Comparison of ENCODE assay signal across 12 cellular contexts in genomic region chr10:73812662-73813061, GRCh38. TPM values are rescaled to one million over a fixed set of nuclear protein-coding genes. Genes with fewer than 3 reads are reported as not detected.
A peak's percentile ranks its signal among the peaks of the same experiment; 100 is the strongest.
DNase-seq lines count a peak whose midpoint lies in the region; ATAC-seq and TF ChIP-seq lines count a peak whose summit lies in the region.
"Had no signal": no experiment of that assay in that cellular context is flagged by ENCODE, and none has a peak within 500 bp of the region (broad histone marks: within the 10 kb centered on the region; RNA-seq: fewer than 3 reads in every experiment).

No MANE protein-coding gene starts in this region.

- H3K4me3 ChIP-seq in gastroesophageal sphincter: no peak overlapping the region
- no peak overlapping the region for H3K4me3 ChIP-seq in spleen
- H3K4me3 ChIP-seq: K562 had no signal

- H3K36me3 ChIP-seq in gastroesophageal sphincter (peaks cover 0 to 72% of the 10 kb centered on the region in 2 donors), spleen (peaks cover 0 to 76% (median 32%) of the 10 kb centered on the region in 6 donors)

- peaks cover 0 to 35% (median 14%) of the 10 kb centered on the region in 3 donors for H3K4me1 ChIP-seq in gastroesophageal sphincter
- peaks cover 11 to 80% (median 43%) of the 10 kb centered on the region in 6 donors for H3K4me1 ChIP-seq in spleen

- H3K9me3 ChIP-seq in gastroesophageal sphincter: no peaks in the 10 kb centered on the region
- no peaks in the 10 kb centered on the region for H3K9me3 ChIP-seq in spleen

- TF ChIP-seq CTCF in gastroesophageal sphincter (IDR thresholded peaks at IDR 0.05): no peak
- TF ChIP-seq CTCF in spleen (IDR thresholded peaks at IDR 0.05 in 8 of 11, conservative IDR thresholded peaks at IDR 0.05 in 3 of 11): no peak

- H3K27ac Mint-ChIP-seq in activated CD4-positive, alpha-beta memory T cell treated with anti-CD3 and anti-CD28 coated beads for 36 hours: peak overlapping the region; percentile 51
- H3K27ac Mint-ChIP-seq in activated CD4-positive, alpha-beta memory T cell treated with anti-CD3 and anti-CD28 coated beads, Interleukin-2, amount 10 ng/mL, durations not matched to agents 7 days and 5 days: no peak overlapping the region
- peak overlapping the region; percentile 82 to 86 for H3K27ac Mint-ChIP-seq in T-cell

- H3K4me1 Mint-ChIP-seq in activated CD4-positive, alpha-beta memory T cell treated with anti-CD3 and anti-CD28 coated beads for 36 hours (ENCODE audit: low read depth): peaks cover 26% of the 10 kb centered on the region
- peaks cover 29% of the 10 kb centered on the region for H3K4me1 Mint-ChIP-seq in activated CD4-positive, alpha-beta memory T cell treated with anti-CD3 and anti-CD28 coated beads, Interleukin-2, amount 10 ng/mL, durations not matched to agents 7 days and 5 days
- H3K4me1 Mint-ChIP-seq in T-cell: peaks cover 30 to 38% (median 31%) of the 10 kb centered on the region in 3 donors

- no peak overlapping the region for H3K4me3 Mint-ChIP-seq in activated CD4-positive, alpha-beta memory T cell treated with anti-CD3 and anti-CD28 coated beads for 36 hours
- no peak overlapping the region for H3K4me3 Mint-ChIP-seq in activated CD4-positive, alpha-beta memory T cell treated with anti-CD3 and anti-CD28 coated beads, Interleukin-2, amount 10 ng/mL, durations not matched to agents 7 days and 5 days
- peak overlapping the region; percentile 53 to 89 (median 57) for H3K4me3 Mint-ChIP-seq in T-cell

- no peak for DNase-seq in activated CD4-positive, alpha-beta memory T cell treated with anti-CD3 and anti-CD28 coated beads for 36 hours
- no peak for DNase-seq in activated CD4-positive, alpha-beta memory T cell treated with anti-CD3 and anti-CD28 coated beads, Interleukin-2, amount 10 ng/mL, durations not matched to agents 7 days and 5 days
- DNase-seq in T-cell (no peak), spleen (peak; percentile 77), SHP77 (lab: John Stamatoyannopoulos, UW) (no peak)
- DNase-seq: NCI-H1694 treated with DMSO at 0.1 percent for 48 hours, NCI-H526, SIG-M5 had no signal

- H3K36me3 Mint-ChIP-seq in activated CD4-positive, alpha-beta memory T cell treated with anti-CD3 and anti-CD28 coated beads for 36 hours: peaks cover 31% of the 10 kb centered on the region
- H3K36me3 Mint-ChIP-seq in activated CD4-positive, alpha-beta memory T cell treated with anti-CD3 and anti-CD28 coated beads, Interleukin-2, amount 10 ng/mL, durations not matched to agents 7 days and 5 days (ENCODE audit: low read depth): peaks cover 59% of the 10 kb centered on the region
- peaks cover 51% of the 10 kb centered on the region for H3K36me3 Mint-ChIP-seq in T-cell

- POLR2A ChIA-PET in activated CD4-positive, alpha-beta memory T cell treated with anti-CD3 and anti-CD28 coated beads for 36 hours (lab: Charles Lee): no interaction called here
- POLR2A ChIA-PET in activated CD4-positive, alpha-beta memory T cell treated with anti-CD3 and anti-CD28 coated beads, Interleukin-2, amount 10 ng/mL, durations not matched to agents 7 days and 5 days (lab: Charles Lee): interaction anchor here (1.0 to 1.1 kb wide), 2 partner anchors 27 to 40 kb away, joined by 3 to 4 read pairs; a partner anchor contains a TSS
- POLR2A ChIA-PET in T-cell (lab: Charles Lee): interaction anchor here in 1 of 2 donors (1.1 kb wide), 1 partner anchor 76 kb away, joined by 10 read pairs; no protein-coding TSS in a partner anchor

- H3K27me3 ChIP-seq in gastroesophageal sphincter (no peaks in the 10 kb centered on the region), spleen (replicated peaks in 1 of 7) (no peaks in the 10 kb centered on the region)

- no peaks in the 10 kb centered on the region for H3K9me3 Mint-ChIP-seq in activated CD4-positive, alpha-beta memory T cell treated with anti-CD3 and anti-CD28 coated beads for 36 hours
- no peaks in the 10 kb centered on the region for H3K9me3 Mint-ChIP-seq in activated CD4-positive, alpha-beta memory T cell treated with anti-CD3 and anti-CD28 coated beads, Interleukin-2, amount 10 ng/mL, durations not matched to agents 7 days and 5 days
- no peaks in the 10 kb centered on the region for H3K9me3 Mint-ChIP-seq in T-cell

- ATAC-seq in T-cell (replicated peaks in 1 of 4): no peak
- ATAC-seq in gastroesophageal sphincter: no peak
- ATAC-seq in GM19328 (IDR thresholded peaks at IDR 0.05; ENCODE audit: unreplicated experiment): no peak
- ATAC-seq in GM18861 (IDR thresholded peaks at IDR 0.05; ENCODE audit: unreplicated experiment): no peak
- ATAC-seq: K562 had no signal

- CTCF ChIA-PET in activated CD4-positive, alpha-beta memory T cell treated with anti-CD3 and anti-CD28 coated beads for 36 hours (lab: Charles Lee): interaction anchor here (1.3 kb wide), 1 partner anchor 67 kb away, joined by 6 read pairs; no protein-coding TSS in a partner anchor
- CTCF ChIA-PET in activated CD4-positive, alpha-beta memory T cell treated with anti-CD3 and anti-CD28 coated beads, Interleukin-2, amount 10 ng/mL, durations not matched to agents 7 days and 5 days (lab: Charles Lee): interaction anchor here (1.2 kb wide), 2 partner anchors 41 to 44 kb away, joined by 4 read pairs; a partner anchor contains a TSS
- CTCF ChIA-PET in T-cell (lab: Charles Lee): interaction anchor here in 1 of 2 donors (1.2 kb wide), 1 partner anchor 67 kb away, joined by 3 read pairs; no protein-coding TSS in a partner anchor

- no peak for TF ChIP-seq EP300 in gastroesophageal sphincter (IDR thresholded peaks at IDR 0.05)

- intact Hi-C loops in activated CD4-positive, alpha-beta memory T cell treated with anti-CD3 and anti-CD28 coated beads for 36 hours (cut with micrococcal nuclease): loop anchor here (5.0 kb wide), 1 partner anchor 185 kb away; the partner anchor contains the start of gene VCL
- intact Hi-C loops in spleen (cut with DNase I; ENCODE audit: low total_unique reads): no loop called here

- no peaks in the 10 kb centered on the region for H3K27me3 Mint-ChIP-seq in activated CD4-positive, alpha-beta memory T cell treated with anti-CD3 and anti-CD28 coated beads for 36 hours
- no peaks in the 10 kb centered on the region for H3K27me3 Mint-ChIP-seq in activated CD4-positive, alpha-beta memory T cell treated with anti-CD3 and anti-CD28 coated beads, Interleukin-2, amount 10 ng/mL, durations not matched to agents 7 days and 5 days
- H3K27me3 Mint-ChIP-seq in T-cell: no peaks in the 10 kb centered on the region

- WGBS in gastroesophageal sphincter (ENCODE audit: low coverage in 1 of 2), 2 donors: 69 to 90% methylated on average over 3 to 4 of the region's 4 CpGs
- 91 to 98% (median 94%) methylated on average over 4 of the region's 4 CpGs for WGBS in spleen, 5 donors

- TF ChIP-seq POLR2A in gastroesophageal sphincter (IDR thresholded peaks at IDR 0.05) (no peak), spleen (IDR thresholded peaks at IDR 0.05) (no peak)

- peak overlapping the region in 3 of 4 donors; percentile 84 to 95 (median 93) for H3K27ac ChIP-seq in gastroesophageal sphincter
- H3K27ac ChIP-seq in spleen: peak overlapping the region in 7 of 8 donors; percentile 27 to 100 (median 98)

RNA-seq across cellular contexts. Expression of gene NDST2, which starts 1.3 kb away (rescaled TPM):
- 10 to 100 TPM; 57.5 to 62.1 TPM for total RNA-seq in activated CD4-positive, alpha-beta memory T cell treated with anti-CD3 and anti-CD28 coated beads for 36 hours
- total RNA-seq in activated CD4-positive, alpha-beta memory T cell treated with anti-CD3 and anti-CD28 coated beads, Interleukin-2, amount 10 ng/mL, durations not matched to agents 7 days and 5 days: 10 to 100 TPM; 58.3 to 58.4 TPM
- total RNA-seq in T-cell (100 to 1,000 TPM in 4 of 5 donors, 10 to 100 TPM in 1; 96.1 to 119 (median 110) TPM), gastroesophageal sphincter (10 to 100 TPM; 17.9 to 53.9 (median 25.7) TPM), spleen (100 to 1,000 TPM in 5 of 7 donors, 10 to 100 TPM in 2; 84.6 to 159 (median 117) TPM)
- 10 to 100 TPM; 10.9 to 21.7 (median 12.3) TPM for polyA plus RNA-seq in spleen

RNA-seq across cellular contexts. Expression of gene ZSWIM8, which starts 27.3 kb away (rescaled TPM):
- total RNA-seq in activated CD4-positive, alpha-beta memory T cell treated with anti-CD3 and anti-CD28 coated beads for 36 hours: 10 to 100 TPM; 45.1 to 46.2 TPM
- 10 to 100 TPM; 88.0 to 92.2 TPM for total RNA-seq in activated CD4-positive, alpha-beta memory T cell treated with anti-CD3 and anti-CD28 coated beads, Interleukin-2, amount 10 ng/mL, durations not matched to agents 7 days and 5 days
- total RNA-seq in T-cell (100 to 1,000 TPM in 2 of 5 donors, 10 to 100 TPM in 3; 69.0 to 106 (median 90.8) TPM), gastroesophageal sphincter (100 to 1,000 TPM in 2 of 4 donors, 10 to 100 TPM in 2; 48.4 to 121 (median 101) TPM), spleen (100 to 1,000 TPM in 6 of 7 donors, 10 to 100 TPM in 1; 97.0 to 141 (median 129) TPM)
- 100 to 1,000 TPM in 2 of 3 donors, 10 to 100 TPM in 1; 51.5 to 109 (median 101) TPM for polyA plus RNA-seq in spleen

RNA-seq across cellular contexts. Expression of gene CHCHD1, which starts 30.8 kb away (rescaled TPM):
- 10 to 100 TPM; 35.3 to 37.6 TPM for total RNA-seq in activated CD4-positive, alpha-beta memory T cell treated with anti-CD3 and anti-CD28 coated beads for 36 hours
- 10 to 100 TPM; 31.4 to 34.6 TPM for total RNA-seq in activated CD4-positive, alpha-beta memory T cell treated with anti-CD3 and anti-CD28 coated beads, Interleukin-2, amount 10 ng/mL, durations not matched to agents 7 days and 5 days
- total RNA-seq in T-cell (10 to 100 TPM in 3 of 5 donors, 1 to 10 TPM in 2; 6.3 to 17.5 (median 14.2) TPM), gastroesophageal sphincter (10 to 100 TPM; 19.9 to 29.5 (median 21.4) TPM), spleen (10 to 100 TPM; 14.6 to 31.6 (median 18.3) TPM)
- polyA plus RNA-seq in spleen: 10 to 100 TPM; 57.9 to 75.9 (median 73.1) TPM

Comparison
In these comparisons a context has a peak if more than half of its experiments do, and no peak if none do; other contexts are left out.
1. H3K4me3 Mint-ChIP-seq: peak in T-cell (3 of 3); none in activated CD4-positive, alpha-beta memory T cell treated with anti-CD3 and anti-CD28 coated beads for 36 hours (single experiment) and activated CD4-positive, alpha-beta memory T cell treated with anti-CD3 and anti-CD28 coated beads, Interleukin-2, amount 10 ng/mL, durations not matched to agents 7 days and 5 days (single experiment).